In genomic region chr6:135451617-135452190, GRCh38 we compare ENCODE assay signal across 8 cellular contexts. TPM values are rescaled to one million over a fixed set of nuclear protein-coding genes. Genes with fewer than 3 reads are reported as not detected.
A peak's percentile ranks its signal among the peaks of the same experiment; 100 is the strongest.
DNase-seq lines count a peak whose midpoint lies in the region; ATAC-seq, FAIRE-seq and TF ChIP-seq lines count a peak whose summit lies in the region.

No MANE protein-coding gene starts in this region.

- H3K36me3 ChIP-seq in HEK293 (ENCODE audit: control insufficient read depth in 2 of 2, insufficient read depth in 1 of 2, low read length in 2 of 2) = peaks cover 0 to 11% of the 10 kb centered on the region in 2 experiments; a peak in 1 of 3 replicates
- H3K36me3 ChIP-seq in PC-9 (ENCODE audit: low read depth) = peaks cover 4% of the 10 kb centered on the region; the same call in 1 of the 2 replicates
- H3K36me3 ChIP-seq in osteoblast (ENCODE audit: insufficient read depth, low read length) = peaks cover 37% of the 10 kb centered on the region

- H3K27me3 ChIP-seq in PC-9 (ENCODE audit: insufficient read depth, low read depth) (no peaks in the 10 kb centered on the region), osteoblast (ENCODE audit: insufficient read depth, low read length) (no peaks in the 10 kb centered on the region)

- H3K4me3 ChIP-seq in HEK293 (ENCODE audit: low read depth, low read length) = no peak overlapping the region
- H3K4me3 ChIP-seq in PC-9 = no peak overlapping the region
- no peak overlapping the region for H3K4me3 ChIP-seq in osteoblast (ENCODE audit: insufficient read depth, low read length)

- H3F3A ChIP-seq in PC-9 (ENCODE audit: insufficient read depth, low read depth) = peaks cover 7% of the 10 kb centered on the region

- CTCF ChIA-PET in HEK293 (lab: Yijun Ruan, JAX) = interaction anchor here (0.6 to 4.7 kb wide), 23 partner anchors 10 to 1341 kb away, joined by 3 to 37 read pairs (median 4); partner anchors contain the start of gene MAP3K5
- CTCF ChIA-PET in PC-9 (lab: Charles Lee) = interaction anchor here (0.7 kb wide), 1 partner anchor 14 kb away, joined by 16 read pairs; no protein-coding TSS in a partner anchor

- peak; percentile 89 for FAIRE-seq in endometrium (lab: Jason Lieb, UNC)

- TF ChIP-seq CTCF in C4-2B (conservative IDR thresholded peaks at IDR 0.05) (peak; percentile 77), HEK293 (tag by site-specific recombination; IDR thresholded peaks at IDR 0.05) (peak; percentile 47), PC-9 (conservative IDR thresholded peaks at IDR 0.05) (peak; percentile 88), osteoblast (IDR thresholded peaks at IDR 0.05; ENCODE audit: extremely low read depth, low read depth, low read length) (peak; percentile 64)

- H3K79me2 ChIP-seq in PC-9 (ENCODE audit: low read depth) (no peaks in the 10 kb centered on the region), osteoblast (ENCODE audit: insufficient read depth, low read length) (no peaks in the 10 kb centered on the region)

- no peaks in the 10 kb centered on the region for H3K9me2 ChIP-seq in PC-9 (ENCODE audit: insufficient read depth)

- intact Hi-C loops in PC-9 (cut with micrococcal nuclease; ENCODE audit: unreplicated experiment) = loop anchor here (1.0 to 10.0 kb wide), 3 partner anchors 83 to 865 kb away; no protein-coding TSS in a partner anchor

- H3K4me2 ChIP-seq in PC-9 (no peak overlapping the region), osteoblast (ENCODE audit: insufficient read depth, low read length) (no peak overlapping the region)

- DNase-seq in PC-9 (peak in 1 of 2 experiments; percentile 37), osteoblast (ENCODE audit: insufficient read length, low spot score, missing footprints) (peak; percentile 1), NCI-H128 (lab: John Stamatoyannopoulos, UW; ENCODE audit: unreplicated experiment) (no peak)

- H4K20me1 ChIP-seq in PC-9 (ENCODE audit: insufficient read depth) (no peaks in the 10 kb centered on the region; the same call in 1 of the 2 replicates), osteoblast (ENCODE audit: insufficient read depth, low read length) (peaks cover 4% of the 10 kb centered on the region)

- POLR2A ChIA-PET in HEK293 (lab: Yijun Ruan, JAX) (no interaction called here), PC-9 (lab: Charles Lee; ENCODE audit: unreplicated experiment) (no interaction called here)

- no TSS peak for BruUV-seq in PC-9 (replicated peaks; lab: Mats Ljungman, UMichigan)

- H2AFZ ChIP-seq in PC-9 (no peak overlapping the region), osteoblast (ENCODE audit: low read length) (no peak overlapping the region)

- ATAC-seq in GM21367 (IDR thresholded peaks at IDR 0.05; ENCODE audit: unreplicated experiment) = no peak
- ATAC-seq in GM18867 (IDR thresholded peaks at IDR 0.05; ENCODE audit: unreplicated experiment) = no peak

- H3K4me1 ChIP-seq in HEK293 (ENCODE audit: control insufficient read depth, insufficient read depth, low read length) (no peaks in the 10 kb centered on the region), PC-9 (replicated peaks; ENCODE audit: insufficient read depth) (no peaks in the 10 kb centered on the region), osteoblast (ENCODE audit: insufficient read depth, low read length) (no peaks in the 10 kb centered on the region)

- H3K9me3 ChIP-seq in HEK293 (ENCODE audit: control insufficient read depth, insufficient read depth, low read depth, low read length) = no peaks in the 10 kb centered on the region
- H3K9me3 ChIP-seq in PC-9 (ENCODE audit: insufficient read depth, low read depth) = no peaks in the 10 kb centered on the region
- H3K9me3 ChIP-seq in osteoblast (ENCODE audit: low read depth, low read length) = no peaks in the 10 kb centered on the region

- H3K27ac ChIP-seq in C4-2B (no peak overlapping the region), HEK293 (ENCODE audit: extremely low read depth, low read depth, low read length) (no peak overlapping the region), PC-9 (no peak overlapping the region), osteoblast (ENCODE audit: low read depth, low read length) (no peak overlapping the region)

TF ChIP-seq in HEK293, 187 proteins besides CTCF, POLR2A, EP300 and RAD21:
- TF ChIP-seq ZNF654 (tag by site-specific recombination; IDR thresholded peaks at IDR 0.05; ENCODE audit: low read depth) (peak; percentile 84), ZNF394 (tag by site-specific recombination; IDR thresholded peaks at IDR 0.05; ENCODE audit: borderline replicate concordance) (no peak), SCRT1 (tag by site-specific recombination; IDR thresholded peaks at IDR 0.05; ENCODE audit: borderline replicate concordance) (no peak), ZBTB20 (tag by site-specific recombination; IDR thresholded peaks at IDR 0.05) (no peak), ZNF600 (tag by site-specific recombination; IDR thresholded peaks at IDR 0.05) (no peak), ZNF621 (tag by site-specific recombination; IDR thresholded peaks at IDR 0.05) (no peak), IKZF3 (tag by site-specific recombination; IDR thresholded peaks at IDR 0.05) (no peak), ZNF175 (tag by site-specific recombination; IDR thresholded peaks at IDR 0.05) (no peak), ZNF266 (tag by site-specific recombination; IDR thresholded peaks at IDR 0.05; ENCODE audit: low read depth) (no peak), ZNF391 (tag by site-specific recombination; IDR thresholded peaks at IDR 0.05; ENCODE audit: borderline replicate concordance, low read depth) (no peak), ZNF488 (tag by site-specific recombination; IDR thresholded peaks at IDR 0.05) (no peak), KLF8 (tag by site-specific recombination; IDR thresholded peaks at IDR 0.05) (no peak)
- TF ChIP-seq, protein P1, sequence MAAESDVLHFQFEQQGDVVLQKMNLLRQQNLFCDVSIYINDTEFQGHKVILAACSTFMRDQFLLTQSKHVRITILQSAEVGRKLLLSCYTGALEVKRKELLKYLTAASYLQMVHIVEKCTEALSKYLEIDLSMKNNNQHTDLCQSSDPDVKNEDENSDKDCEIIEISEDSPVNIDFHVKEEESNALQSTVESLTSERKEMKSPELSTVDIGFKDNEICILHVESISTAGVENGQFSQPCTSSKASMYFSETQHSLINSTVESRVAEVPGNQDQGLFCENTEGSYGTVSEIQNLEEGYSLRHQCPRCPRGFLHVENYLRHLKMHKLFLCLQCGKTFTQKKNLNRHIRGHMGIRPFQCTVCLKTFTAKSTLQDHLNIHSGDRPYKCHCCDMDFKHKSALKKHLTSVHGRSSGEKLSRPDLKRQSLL (tag by site-specific recombination; IDR thresholded peaks at IDR 0.05) = no peak
- TF ChIP-seq, protein P2, sequence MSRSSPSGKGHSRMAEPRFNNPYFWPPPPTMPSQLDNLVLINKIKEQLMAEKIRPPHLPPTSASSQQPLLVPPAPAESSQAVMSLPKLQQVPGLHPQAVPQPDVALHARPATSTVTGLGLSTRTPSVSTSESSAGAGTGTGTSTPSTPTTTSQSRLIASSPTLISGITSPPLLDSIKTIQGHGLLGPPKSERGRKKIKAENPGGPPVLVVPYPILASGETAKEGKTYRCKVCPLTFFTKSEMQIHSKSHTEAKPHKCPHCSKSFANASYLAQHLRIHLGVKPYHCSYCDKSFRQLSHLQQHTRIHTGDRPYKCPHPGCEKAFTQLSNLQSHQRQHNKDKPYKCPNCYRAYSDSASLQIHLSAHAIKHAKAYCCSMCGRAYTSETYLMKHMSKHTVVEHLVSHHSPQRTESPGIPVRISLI (tag by site-specific recombination; IDR thresholded peaks at IDR 0.05) = peak; percentile 92
- TF ChIP-seq, protein P3, sequence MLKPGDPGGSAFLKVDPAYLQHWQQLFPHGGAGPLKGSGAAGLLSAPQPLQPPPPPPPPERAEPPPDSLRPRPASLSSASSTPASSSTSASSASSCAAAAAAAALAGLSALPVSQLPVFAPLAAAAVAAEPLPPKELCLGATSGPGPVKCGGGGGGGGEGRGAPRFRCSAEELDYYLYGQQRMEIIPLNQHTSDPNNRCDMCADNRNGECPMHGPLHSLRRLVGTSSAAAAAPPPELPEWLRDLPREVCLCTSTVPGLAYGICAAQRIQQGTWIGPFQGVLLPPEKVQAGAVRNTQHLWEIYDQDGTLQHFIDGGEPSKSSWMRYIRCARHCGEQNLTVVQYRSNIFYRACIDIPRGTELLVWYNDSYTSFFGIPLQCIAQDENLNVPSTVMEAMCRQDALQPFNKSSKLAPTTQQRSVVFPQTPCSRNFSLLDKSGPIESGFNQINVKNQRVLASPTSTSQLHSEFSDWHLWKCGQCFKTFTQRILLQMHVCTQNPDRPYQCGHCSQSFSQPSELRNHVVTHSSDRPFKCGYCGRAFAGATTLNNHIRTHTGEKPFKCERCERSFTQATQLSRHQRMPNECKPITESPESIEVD (tag by site-specific recombination; IDR thresholded peaks at IDR 0.05) = 0 out of 2 replicates have a peak, but pooled peaks have one; percentile 14

RNA-seq across cellular contexts. Expression of gene AHI1, which starts 45.8 kb away (rescaled TPM):
- total RNA-seq in PC-9 (2021) (19.8 and 19.9 TPM in 2 replicates), osteoblast (44.5 and 50.3 TPM in 2 replicates)
